9 cellular contexts compared by ENCODE assay signal in the genomic region with DNA sequence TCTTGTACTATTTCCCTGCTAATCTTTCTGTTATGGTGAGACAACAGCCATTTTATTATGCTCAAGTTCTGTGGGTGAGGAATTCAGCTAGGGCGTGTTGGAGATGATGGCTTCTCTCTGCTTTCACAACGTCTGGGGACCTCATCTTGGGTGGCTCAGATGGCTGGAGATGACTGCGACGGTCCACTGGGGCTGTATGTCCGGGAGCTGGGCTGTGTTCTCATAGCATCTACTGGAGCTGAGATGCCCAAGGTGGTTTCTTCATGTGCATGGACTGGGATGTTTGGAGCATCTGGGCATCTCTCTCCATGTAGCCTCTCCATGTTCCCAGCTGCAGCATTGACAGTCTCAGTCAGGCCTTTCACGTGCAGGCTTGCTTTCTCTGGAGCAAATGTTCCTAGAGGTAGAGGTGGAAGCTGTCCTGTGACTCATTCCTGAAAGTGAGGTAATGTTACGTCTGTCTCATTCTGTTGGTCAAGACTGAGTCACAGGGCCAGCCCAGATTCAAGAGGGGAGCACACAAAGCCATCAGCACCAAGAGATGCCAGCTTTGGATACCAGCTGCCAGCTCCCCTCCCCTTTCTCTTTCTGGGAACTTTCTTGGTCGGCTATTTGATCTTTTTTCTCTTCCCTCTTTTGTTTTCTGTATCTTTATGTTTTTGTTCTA.
DNase-seq lines count a peak whose midpoint lies in the region; ATAC-seq and TF ChIP-seq lines count a peak whose summit lies in the region.
"Had no signal": no experiment of that assay in that cellular context is flagged by ENCODE, and none has a peak within 500 bp of the region (broad histone marks: within the 10 kb centered on the region; RNA-seq: fewer than 3 reads in every experiment).

No MANE protein-coding gene starts in this region.

- no peaks in the 10 kb centered on the region for H3K9me2 ChIP-seq in GM23338 (ENCODE audit: insufficient read depth)

- peaks cover 12% of the 10 kb centered on the region for H3K4me1 ChIP-seq in ACC112 (ENCODE audit: control insufficient read depth, insufficient read depth, low read length, unreplicated experiment)
- H3K4me1 ChIP-seq in GM23338 (ENCODE audit: insufficient read depth), result peaks cover 17% of the 10 kb centered on the region

- ATAC-seq in GM23338 (no peak), GM18868 (IDR thresholded peaks at IDR 0.05; ENCODE audit: unreplicated experiment) (no peak)

- H3K9me3 Mint-ChIP-seq in GM23338, result no peaks in the 10 kb centered on the region

- H3K4me3 ChIP-seq in ACC112 (ENCODE audit: low read depth, low read length), result no peak overlapping the region
- no peak overlapping the region for H3K4me3 ChIP-seq in GM23338
- H3K4me3 ChIP-seq: suprapubic skin had no signal

- H3K36me3 Mint-ChIP-seq in GM23338 (ENCODE audit: low read depth), result peaks cover 5% of the 10 kb centered on the region; the same call in 1 of the 3 replicates

- no peak for DNase-seq in GM23338 (ENCODE audit: low spot score)
- DNase-seq in SW480 (ENCODE audit: low spot score), result peak; percentile 94
- DNase-seq in iPS-NIHi11 (ENCODE audit: low spot score), result peak; percentile 32
- DNase-seq in NCI-H1105 treated with DMSO at 0.1 percent for 48 hours (lab: John Stamatoyannopoulos, UW), result no peak
- no peak for DNase-seq in activated naive CD4-positive, alpha-beta T cell (lab: John Stamatoyannopoulos, UW)
- no peak for DNase-seq in NCI-H1930 (lab: John Stamatoyannopoulos, UW)

- H3K27me3 ChIP-seq in ACC112 (ENCODE audit: insufficient read depth, low read length), result no peaks in the 10 kb centered on the region
- no peaks in the 10 kb centered on the region for H3K27me3 ChIP-seq in GM23338 (ENCODE audit: insufficient read depth)
- H3K27me3 ChIP-seq: suprapubic skin had no signal

- H3K27me3 Mint-ChIP-seq in GM23338 (ENCODE audit: insufficient read depth, low read depth, poor library complexity), result peaks cover 13% of the 10 kb centered on the region

- no peak overlapping the region for H3K4me2 ChIP-seq in GM23338

- H3K79me2 ChIP-seq in ACC112 (ENCODE audit: control insufficient read depth, insufficient read depth, low read length, unreplicated experiment) (no peaks in the 10 kb centered on the region), GM23338 (replicated peaks; ENCODE audit: insufficient read depth) (peaks cover 98% of the 10 kb centered on the region)

- peaks cover 35% of the 10 kb centered on the region for H4K20me1 ChIP-seq in GM23338 (replicated peaks; ENCODE audit: insufficient read depth)

- H3K4me3 Mint-ChIP-seq in GM23338, result no peak overlapping the region

- H3K27ac ChIP-seq in ACC112 (ENCODE audit: low read depth, low read length), result 0 out of 2 replicates have a peak overlapping the region, but pooled peaks have one; percentile 11
- H3K27ac ChIP-seq in GM23338 (ENCODE audit: low read depth), result peak overlapping the region; percentile 15; the same call in 1 of the 2 replicates
- H3K27ac ChIP-seq: suprapubic skin had no signal

- 0 out of 2 replicates have a peak overlapping the region, but pooled peaks have one; percentile 24 for H3K27ac Mint-ChIP-seq in GM23338

- H3K36me3 ChIP-seq in ACC112 (ENCODE audit: insufficient read depth, low read length) (no peaks in the 10 kb centered on the region), GM23338 (ENCODE audit: insufficient read depth) (no peaks in the 10 kb centered on the region; the same call in 1 of the 2 replicates)
- H3K36me3 ChIP-seq: suprapubic skin had no signal

- no peak overlapping the region for H2AFZ ChIP-seq in ACC112 (ENCODE audit: low read length, unreplicated experiment)
- no peak overlapping the region for H2AFZ ChIP-seq in GM23338

- peaks cover 42% of the 10 kb centered on the region for H3K4me1 Mint-ChIP-seq in GM23338

- no peak for TF ChIP-seq CTCF in GM23338 (conservative IDR thresholded peaks at IDR 0.05; ENCODE audit: low read depth in 2 of 2)

- H3F3A ChIP-seq in GM23338 (replicated peaks; ENCODE audit: low read depth), result no peaks in the 10 kb centered on the region

TF ChIP-seq in GM23338, 12 proteins besides CTCF, POLR2A, EP300 and RAD21 (continues in another document):
- TF ChIP-seq, protein P1, sequence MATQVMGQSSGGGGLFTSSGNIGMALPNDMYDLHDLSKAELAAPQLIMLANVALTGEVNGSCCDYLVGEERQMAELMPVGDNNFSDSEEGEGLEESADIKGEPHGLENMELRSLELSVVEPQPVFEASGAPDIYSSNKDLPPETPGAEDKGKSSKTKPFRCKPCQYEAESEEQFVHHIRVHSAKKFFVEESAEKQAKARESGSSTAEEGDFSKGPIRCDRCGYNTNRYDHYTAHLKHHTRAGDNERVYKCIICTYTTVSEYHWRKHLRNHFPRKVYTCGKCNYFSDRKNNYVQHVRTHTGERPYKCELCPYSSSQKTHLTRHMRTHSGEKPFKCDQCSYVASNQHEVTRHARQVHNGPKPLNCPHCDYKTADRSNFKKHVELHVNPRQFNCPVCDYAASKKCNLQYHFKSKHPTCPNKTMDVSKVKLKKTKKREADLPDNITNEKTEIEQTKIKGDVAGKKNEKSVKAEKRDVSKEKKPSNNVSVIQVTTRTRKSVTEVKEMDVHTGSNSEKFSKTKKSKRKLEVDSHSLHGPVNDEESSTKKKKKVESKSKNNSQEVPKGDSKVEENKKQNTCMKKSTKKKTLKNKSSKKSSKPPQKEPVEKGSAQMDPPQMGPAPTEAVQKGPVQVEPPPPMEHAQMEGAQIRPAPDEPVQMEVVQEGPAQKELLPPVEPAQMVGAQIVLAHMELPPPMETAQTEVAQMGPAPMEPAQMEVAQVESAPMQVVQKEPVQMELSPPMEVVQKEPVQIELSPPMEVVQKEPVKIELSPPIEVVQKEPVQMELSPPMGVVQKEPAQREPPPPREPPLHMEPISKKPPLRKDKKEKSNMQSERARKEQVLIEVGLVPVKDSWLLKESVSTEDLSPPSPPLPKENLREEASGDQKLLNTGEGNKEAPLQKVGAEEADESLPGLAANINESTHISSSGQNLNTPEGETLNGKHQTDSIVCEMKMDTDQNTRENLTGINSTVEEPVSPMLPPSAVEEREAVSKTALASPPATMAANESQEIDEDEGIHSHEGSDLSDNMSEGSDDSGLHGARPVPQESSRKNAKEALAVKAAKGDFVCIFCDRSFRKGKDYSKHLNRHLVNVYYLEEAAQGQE (IDR thresholded peaks at IDR 0.05; ENCODE audit: unreplicated experiment), result no peak
- TF ChIP-seq STAT1 (IDR thresholded peaks at IDR 0.05; ENCODE audit: unreplicated experiment), result no peak
- TF ChIP-seq EZH2phosphoT487 (IDR thresholded peaks at IDR 0.05; ENCODE audit: unreplicated experiment), result no peak
- no peak for TF ChIP-seq ZNF114 (CRISPR knock-in tag; IDR thresholded peaks at IDR 0.05)
- no peak for TF ChIP-seq ZNF331 (CRISPR knock-in tag; IDR thresholded peaks at IDR 0.05; ENCODE audit: low read depth)
- TF ChIP-seq EZH2 (IDR thresholded peaks at IDR 0.05; ENCODE audit: low read depth, unreplicated experiment), result no peak

Comparison
In these comparisons a context has a peak if more than half of its experiments do, and no peak if none do; other contexts are left out.
1. DNase-seq: peak in SW480 (single experiment) and iPS-NIHi11 (single experiment); none in GM23338 (single experiment), NCI-H1105 treated with DMSO at 0.1 percent for 48 hours (single experiment), activated naive CD4-positive, alpha-beta T cell (0 of 4) and NCI-H1930 (0 of 2).